33 cellular contexts compared by ENCODE assay signal in genomic region chr6:122890250-122890649, GRCh38.
"Had no signal": no experiment of that assay in that cellular context is flagged by ENCODE, and none has a peak within 500 bp of the region (broad histone marks: within the 10 kb centered on the region; RNA-seq: fewer than 3 reads in every experiment).

No MANE protein-coding gene starts in this region.

- ATAC-seq: activated naive CD4-positive, alpha-beta T cell treated with anti-CD3 and anti-CD28 coated beads, Interleukin-2, amount 50 U/mL, for 72 hours; activated naive CD8-positive, alpha-beta T cell treated with anti-CD3 and anti-CD28 coated beads, Interleukin-2, amount 50 U/mL, for 24 hours; activated T-cell treated with anti-CD3 and anti-CD28 coated beads, Interleukin-2, amount 50 U/mL, for 4 hours; activated T-cell treated with anti-CD3 and anti-CD28 coated beads, Interleukin-2, amount 50 U/mL, for 72 hours; activated T-helper 17 cell treated with anti-CD3 and anti-CD28 coated beads, Interleukin-2, amount 50 U/mL, for 72 hours; body of pancreas had no signal

- H3K27ac ChIP-seq: adrenal gland, ascending aorta, body of pancreas, brain microvascular endothelial cell, breast epithelium, cardiac muscle cell had no signal

- H3K4me3 ChIP-seq: adrenal gland, ascending aorta, body of pancreas, breast epithelium, cardiac muscle cell had no signal

- H3K4me1 ChIP-seq: adrenal gland, ascending aorta, body of pancreas, breast epithelium had no signal

- H3K36me3 ChIP-seq: adrenal gland, ascending aorta, brain microvascular endothelial cell, breast epithelium, cardiac muscle cell had no signal

- FAIRE-seq: astrocyte, bronchial epithelial cell had no signal

- H3K27me3 ChIP-seq: adrenal gland, ascending aorta, body of pancreas, brain microvascular endothelial cell, breast epithelium, cardiac muscle cell had no signal

- H3K9me3 ChIP-seq: adrenal gland, ascending aorta, body of pancreas, breast epithelium had no signal

- DNase-seq: activated effector memory CD4-positive, alpha-beta T cell treated with anti-CD3 and anti-CD28 coated beads, Interleukin-2, amount 50 U/mL, for 16 hours; activated effector memory CD4-positive, alpha-beta T cell treated with Interleukin-2 at 50 U/mL for 16 hours; activated gamma-delta T cell; activated gamma-delta T cell treated with Interleukin-2 at 50 U/mL for 16 hours; activated naive CD4-positive, alpha-beta T cell; activated naive CD4-positive, alpha-beta T cell treated with anti-CD3 and anti-CD28 coated beads for 36 hours; activated naive CD4-positive, alpha-beta T cell treated with anti-CD3 and anti-CD28 coated beads, Interleukin-2, amount 10 ng/mL, durations not matched to agents 7 days and 5 days; activated naive CD4-positive, alpha-beta T cell treated with anti-CD3 and anti-CD28 coated beads, Interleukin-2, amount 50 U/mL, for 16 hours; activated naive CD4-positive, alpha-beta T cell treated with Interleukin-2 at 50 U/mL for 16 hours; activated naive CD8-positive, alpha-beta T cell treated with anti-CD3 and anti-CD28 coated beads for 36 hours; activated naive CD8-positive, alpha-beta T cell treated with anti-CD3 and anti-CD28 coated beads, Interleukin-2, amount 10 ng/mL, durations not matched to agents 7 days and 5 days; activated naive CD8-positive, alpha-beta T cell treated with anti-CD3 and anti-CD28 coated beads, Interleukin-2, amount 50 U/mL, for 24 hours; activated T-cell treated with anti-CD3 and anti-CD28 coated beads, Interleukin-2, amount 50 U/mL, for 24 hours; activated T-cell treated with anti-CD3 and anti-CD28 coated beads, Interleukin-2, amount 50 U/mL, for 4 hours; activated T-cell treated with anti-CD3 and anti-CD28 coated beads, Interleukin-2, amount 50 U/mL, for 48 hours; activated T-cell treated with anti-CD3 and anti-CD28 coated beads, Interleukin-2, amount 50 U/mL, for 72 hours; adrenal gland; amniotic stem cell; amygdala; anterior cingulate cortex; aorta; body of pancreas; brain microvascular endothelial cell; caudate nucleus; central memory CD4-positive, alpha-beta T cell; cerebellar nuclear complex had no signal
